In the genomic region with DNA sequence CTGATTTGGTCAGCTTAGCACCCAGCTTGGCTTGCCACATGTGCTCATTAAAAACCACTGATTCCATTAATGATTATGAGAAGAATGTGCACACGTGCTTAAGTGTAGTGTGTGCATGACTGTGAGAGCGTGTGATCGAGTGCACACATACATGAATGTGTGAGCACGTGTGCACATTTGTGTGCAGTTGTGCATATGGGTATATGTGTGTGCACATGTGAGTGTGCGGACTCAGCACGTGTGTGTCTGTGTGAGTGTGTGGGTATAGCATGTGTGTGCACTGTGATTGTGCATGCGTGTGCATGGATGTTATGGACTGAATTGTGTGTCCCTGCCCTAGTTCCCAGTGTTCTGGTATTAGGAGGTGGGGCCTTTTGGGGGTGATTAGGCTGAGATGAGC, we compare ENCODE assay signal across 21 cellular contexts.
DNase-seq lines count a peak whose midpoint lies in the region; ATAC-seq, FAIRE-seq and TF ChIP-seq lines count a peak whose summit lies in the region.
"Had no signal": no experiment of that assay in that cellular context is flagged by ENCODE, and none has a peak within 500 bp of the region (broad histone marks: within the 10 kb centered on the region; RNA-seq: fewer than 3 reads in every experiment).

No MANE protein-coding gene starts in this region.

- intact Hi-C loops in adrenal gland (cut with DNase I): no loop called here

- H3K36me3 Mint-ChIP-seq in progenitor cell of endocrine pancreas (ENCODE audit: insufficient read depth): no peaks in the 10 kb centered on the region
- no peaks in the 10 kb centered on the region for H3K36me3 Mint-ChIP-seq in effector memory CD8-positive, alpha-beta T cell (ENCODE audit: insufficient read depth)
- H3K36me3 Mint-ChIP-seq: CD4-positive, CD25-positive, alpha-beta regulatory T cell; CD8-positive, alpha-beta T cell had no signal

- H3K27ac ChIP-seq in adrenal gland: no peak overlapping the region
- H3K27ac ChIP-seq: BLaER1, C4-2B, GM23248 had no signal

- no peak overlapping the region for H3K27ac Mint-ChIP-seq in progenitor cell of endocrine pancreas
- H3K27ac Mint-ChIP-seq in effector memory CD8-positive, alpha-beta T cell: no peak overlapping the region
- H3K27ac Mint-ChIP-seq: B cell; CD4-positive, CD25-positive, alpha-beta regulatory T cell; CD8-positive, alpha-beta T cell; H9 had no signal

- no peak for TF ChIP-seq POLR2A in adrenal gland (IDR thresholded peaks at IDR 0.05)

- 86 to 92% (median 91%) methylated on average over 7 of the region's 7 CpGs for WGBS in adrenal gland, 4 donors

- DNase-seq in HTR-8/SVneo (ENCODE audit: insufficient read length, low spot score) (no peak), bronchial epithelial cell (ENCODE audit: low read depth) (no peak), islet precursor cell (peak; percentile 27), urothelium cell line (ENCODE audit: low spot score) (no peak), progenitor cell of endocrine pancreas (ENCODE audit: low spot score, unreplicated experiment) (no peak), adrenal gland (no peak)
- DNase-seq in effector memory CD8-positive, alpha-beta T cell: no peak
- DNase-seq: Caco-2; CD4-positive, CD25-positive, alpha-beta regulatory T cell; CD8-positive, alpha-beta T cell; DMS153; DND-41; GM23248; H9 had no signal

- H3K9me3 ChIP-seq in adrenal gland (replicated peaks in 1 of 3): no peaks in the 10 kb centered on the region
- H3K9me3 ChIP-seq: BLaER1, Caco-2 had no signal

- no peak for TF ChIP-seq CTCF in bronchial epithelial cell (IDR thresholded peaks at IDR 0.05; ENCODE audit: insufficient read depth, low read length, severe bottlenecking)
- no peak for TF ChIP-seq CTCF in progenitor cell of endocrine pancreas (IDR thresholded peaks at IDR 0.05; ENCODE audit: unreplicated experiment)
- no peak for TF ChIP-seq CTCF in adrenal gland (IDR thresholded peaks at IDR 0.05)

- peaks cover 3% of the 10 kb centered on the region for H3K4me1 Mint-ChIP-seq in progenitor cell of endocrine pancreas (ENCODE audit: low read depth)
- no peaks in the 10 kb centered on the region for H3K4me1 Mint-ChIP-seq in effector memory CD8-positive, alpha-beta T cell (ENCODE audit: low read depth in 2 of 2)
- H3K4me1 Mint-ChIP-seq: B cell; CD4-positive, CD25-positive, alpha-beta regulatory T cell; H9 had no signal

- H3K4me3 ChIP-seq in bronchial epithelial cell (ENCODE audit: low read depth, low read length) (no peak overlapping the region), adrenal gland (no peak overlapping the region)
- H3K4me3 ChIP-seq: BLaER1, GM23248 had no signal

- H3K9me3 Mint-ChIP-seq in progenitor cell of endocrine pancreas (ENCODE audit: low read depth): no peaks in the 10 kb centered on the region
- no peaks in the 10 kb centered on the region for H3K9me3 Mint-ChIP-seq in effector memory CD8-positive, alpha-beta T cell
- H3K9me3 Mint-ChIP-seq: CD8-positive, alpha-beta T cell; H9 had no signal

- H3K4me1 ChIP-seq in adrenal gland (replicated peaks in 1 of 2): no peaks in the 10 kb centered on the region
- H3K4me1 ChIP-seq: BLaER1, Caco-2 had no signal

- ATAC-seq in effector memory CD8-positive, alpha-beta T cell (replicated peaks): no peak
- ATAC-seq: CD8-positive, alpha-beta T cell; HCT116 had no signal

- H3K4me3 Mint-ChIP-seq in progenitor cell of endocrine pancreas (ENCODE audit: low read depth): no peak overlapping the region
- H3K4me3 Mint-ChIP-seq in effector memory CD8-positive, alpha-beta T cell: no peak overlapping the region
- H3K4me3 Mint-ChIP-seq: B cell; CD4-positive, CD25-positive, alpha-beta regulatory T cell; CD8-positive, alpha-beta T cell; H9 had no signal

- FAIRE-seq in HTR-8/SVneo (lab: Jason Lieb, UNC) (peak; percentile 23), bronchial epithelial cell (lab: Jason Lieb, UNC) (peak; percentile 95), urothelium cell line (lab: Jason Lieb, UNC) (peak; percentile 95)
- FAIRE-seq: G401.6, GM12892, GM19239 had no signal

- H3K27me3 ChIP-seq in bronchial epithelial cell (ENCODE audit: control insufficient read depth, insufficient read depth, low read length) (no peaks in the 10 kb centered on the region), adrenal gland (no peaks in the 10 kb centered on the region)
- H3K27me3 ChIP-seq: BLaER1 had no signal

- no peaks in the 10 kb centered on the region for H3K27me3 Mint-ChIP-seq in progenitor cell of endocrine pancreas
- peaks cover 2 to 15% of the 10 kb centered on the region in 2 donors for H3K27me3 Mint-ChIP-seq in effector memory CD8-positive, alpha-beta T cell
- H3K27me3 Mint-ChIP-seq: B cell; CD4-positive, CD25-positive, alpha-beta regulatory T cell had no signal

- H3K36me3 ChIP-seq in bronchial epithelial cell (ENCODE audit: control insufficient read depth, insufficient read depth, low read length) (no peaks in the 10 kb centered on the region), adrenal gland (replicated peaks in 1 of 2) (no peaks in the 10 kb centered on the region)
- H3K36me3 ChIP-seq: BLaER1 had no signal
